In the genomic region with DNA sequence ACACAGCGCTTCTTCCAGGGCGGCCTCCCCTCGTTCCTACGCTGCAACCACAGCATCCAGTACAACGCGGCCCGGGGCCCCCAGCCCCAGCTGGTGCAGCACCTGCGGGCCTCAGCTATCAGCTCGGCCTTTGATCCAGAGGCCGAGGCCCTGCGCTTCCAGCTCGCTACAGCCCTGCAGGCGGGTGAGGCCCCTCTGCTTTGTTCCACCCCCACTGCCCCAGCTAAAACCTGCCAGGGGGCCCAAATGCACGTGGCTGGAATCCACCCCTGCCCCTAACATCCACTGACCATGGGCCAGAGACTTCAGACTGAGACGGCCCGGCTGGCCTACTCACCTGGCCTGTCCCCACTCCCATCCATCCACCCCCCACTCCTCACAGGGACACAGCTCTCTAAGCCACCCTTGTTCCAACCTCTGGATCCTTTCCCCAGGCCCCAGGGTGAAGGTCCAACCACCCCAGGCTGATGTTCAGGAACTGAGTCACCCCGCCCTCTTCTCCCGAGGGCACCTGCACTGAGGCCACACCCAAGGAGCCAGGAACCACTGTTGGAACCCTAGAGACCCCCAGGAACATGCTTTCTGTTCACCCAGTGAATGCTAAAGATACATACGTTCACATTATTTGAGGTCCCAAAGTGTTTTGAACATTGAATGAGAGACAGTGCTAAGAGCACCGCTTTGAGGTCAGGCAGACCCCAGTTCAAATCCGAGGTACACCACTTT, we compare ENCODE assay signal across 16 cellular contexts.
"Had no signal": no experiment of that assay in that cellular context is flagged by ENCODE, and none has a peak within 500 bp of the region (broad histone marks: within the 10 kb centered on the region; RNA-seq: fewer than 3 reads in every experiment).

No MANE protein-coding gene starts in this region.

- H3K4me3 ChIP-seq: lung, testis had no signal

- H3K4me3 Mint-ChIP-seq: activated naive CD8-positive, alpha-beta T cell treated with anti-CD3 and anti-CD28 coated beads, Interleukin-2, amount 50 U/mL, for 24 hours; activated T-helper 1 cell treated with anti-CD3 and anti-CD28 coated beads, Interleukin-12 subunit alpha, Interleukin-12 subunit beta, Interleukin-2, Interleukin-4 antibody, amounts not matched to agents 30 ng/mL and 10 ng/mL and 1 ng/mL, durations not matched to agents 14 hours and 24 hours and 36 hours; dendritic cell treated with granulocyte-macrophage colony-stimulating factor and Interleukin-4, amounts not matched to agents 40 ng/mL and 50 ng/mL, for 4 days; stimulated activated naive CD8-positive, alpha-beta T cell treated with anti-CD3 and anti-CD28 coated beads, Interleukin-15, amount 100 ng/mL, for 72 hours had no signal

- H3K4me1 ChIP-seq: parathyroid adenoma, testis had no signal

- H3K9ac ChIP-seq: parathyroid adenoma had no signal

- H3K27me3 ChIP-seq: testis had no signal

- H2AFZ ChIP-seq: parathyroid adenoma had no signal

- H3K79me2 ChIP-seq: parathyroid adenoma had no signal

- H3K9me3 ChIP-seq: testis had no signal

- DNase-seq: activated CD4-positive, CD25-positive, alpha-beta regulatory T cell treated with anti-CD3 and anti-CD28 coated beads, Interleukin-2, amount 50 U/mL, for 72 hours; activated naive CD4-positive, alpha-beta T cell treated with Interleukin-2 at 50 U/mL for 16 hours; activated naive CD8-positive, alpha-beta T cell treated with anti-CD3 and anti-CD28 coated beads, Interleukin-2, amount 50 U/mL, for 24 hours; effector memory CD4-positive, alpha-beta T cell; foreskin melanocyte; head of caudate nucleus; left cardiac atrium; midbrain; stimulated activated CD4-positive, alpha-beta T cell treated with anti-CD3 and anti-CD28 coated beads, Interleukin-1b, Interleukin-23, amount 100 ng/mL, for 48 hours; stimulated activated naive CD8-positive, alpha-beta T cell treated with anti-CD3 and anti-CD28 coated beads, Interleukin-15, amount 100 ng/mL, for 72 hours; T-helper 9 cell; testis had no signal

- H3K27ac Mint-ChIP-seq: activated naive CD8-positive, alpha-beta T cell treated with anti-CD3 and anti-CD28 coated beads, Interleukin-2, amount 50 U/mL, for 24 hours; activated T-helper 1 cell treated with anti-CD3 and anti-CD28 coated beads, Interleukin-12 subunit alpha, Interleukin-12 subunit beta, Interleukin-2, Interleukin-4 antibody, amounts not matched to agents 30 ng/mL and 10 ng/mL and 1 ng/mL, durations not matched to agents 14 hours and 24 hours and 36 hours; dendritic cell treated with granulocyte-macrophage colony-stimulating factor and Interleukin-4, amounts not matched to agents 40 ng/mL and 50 ng/mL, for 4 days; stimulated activated naive CD8-positive, alpha-beta T cell treated with anti-CD3 and anti-CD28 coated beads, Interleukin-15, amount 100 ng/mL, for 72 hours had no signal

- H3K4me1 Mint-ChIP-seq: activated naive CD8-positive, alpha-beta T cell treated with anti-CD3 and anti-CD28 coated beads, Interleukin-2, amount 50 U/mL, for 24 hours; stimulated activated naive CD8-positive, alpha-beta T cell treated with anti-CD3 and anti-CD28 coated beads, Interleukin-15, amount 100 ng/mL, for 72 hours had no signal

- H3K9me3 Mint-ChIP-seq: activated naive CD8-positive, alpha-beta T cell treated with anti-CD3 and anti-CD28 coated beads, Interleukin-2, amount 50 U/mL, for 24 hours; activated T-helper 1 cell treated with anti-CD3 and anti-CD28 coated beads, Interleukin-12 subunit alpha, Interleukin-12 subunit beta, Interleukin-2, Interleukin-4 antibody, amounts not matched to agents 30 ng/mL and 10 ng/mL and 1 ng/mL, durations not matched to agents 14 hours and 24 hours and 36 hours; stimulated activated naive CD8-positive, alpha-beta T cell treated with anti-CD3 and anti-CD28 coated beads, Interleukin-15, amount 100 ng/mL, for 72 hours had no signal

- H3K27ac ChIP-seq: parathyroid adenoma, testis had no signal
